12 cellular contexts compared by ENCODE assay signal in genomic region chr17:49508061-49508865, GRCh38. TPM values are rescaled to one million over a fixed set of nuclear protein-coding genes. Genes with fewer than 3 reads are reported as not detected.
DNase-seq lines count a peak whose midpoint lies in the region; ATAC-seq and TF ChIP-seq lines count a peak whose summit lies in the region.
"Had no signal": no experiment of that assay in that cellular context is flagged by ENCODE, and none has a peak within 500 bp of the region (broad histone marks: within the 10 kb centered on the region; RNA-seq: fewer than 3 reads in every experiment).

No MANE protein-coding gene starts in this region.

- TF ChIP-seq POLR2A in breast epithelium (IDR thresholded peaks at IDR 0.05): no peak
- TF ChIP-seq POLR2A in erythroblast (IDR thresholded peaks at IDR 0.05; ENCODE audit: low read length): no peak

- H3K4me3 ChIP-seq in breast epithelium: peak overlapping the region in 1 of 3 donors; percentile 48
- H3K4me3 ChIP-seq in CD8-positive, alpha-beta T cell (ENCODE audit: low read depth, low read length): no peak overlapping the region
- H3K4me3 ChIP-seq: stomach had no signal

- H3K4me3 Mint-ChIP-seq in mesothelial cell of epicardium (no peak overlapping the region), immature natural killer cell (no peak overlapping the region)
- no peak overlapping the region for H3K4me3 Mint-ChIP-seq in CD8-positive, alpha-beta T cell

- no peak for ATAC-seq in CD8-positive, alpha-beta T cell
- no peak for ATAC-seq in HG02840 (IDR thresholded peaks at IDR 0.05; ENCODE audit: low FRiP score, unreplicated experiment)

- intact Hi-C loops in breast epithelium (cut with DNase I; ENCODE audit: low total_unique reads): no loop called here
- intact Hi-C loops in CD8-positive, alpha-beta T cell (cut with DNase I, micrococcal nuclease): no loop called here

- POLR2A ChIA-PET in CD8-positive, alpha-beta T cell (lab: Charles Lee): interaction anchor here (0.6 kb wide), 1 partner anchor 103 kb away, joined by 3 read pairs; no protein-coding TSS in a partner anchor

- peaks cover 0 to 4% of the 10 kb centered on the region in 2 donors for H3K27me3 ChIP-seq in breast epithelium
- peaks cover 9% of the 10 kb centered on the region for H3K27me3 ChIP-seq in CD8-positive, alpha-beta T cell (ENCODE audit: insufficient read depth, low read length)

- H3K9me3 Mint-ChIP-seq in mesothelial cell of epicardium (no peaks in the 10 kb centered on the region), immature natural killer cell (no peaks in the 10 kb centered on the region)
- H3K9me3 Mint-ChIP-seq in CD8-positive, alpha-beta T cell: no peaks in the 10 kb centered on the region

- peaks cover 9 to 16% of the 10 kb centered on the region in 2 donors for H3K4me1 ChIP-seq in breast epithelium
- no peaks in the 10 kb centered on the region for H3K4me1 ChIP-seq in CD8-positive, alpha-beta T cell (ENCODE audit: insufficient read depth, low read length)

- DNase-seq in ELF-1 (ENCODE audit: low read depth, low spot score) (peak; percentile 98), NCI-H1694 (lab: John Stamatoyannopoulos, UW) (peak; percentile 76), breast epithelium (ENCODE audit: low spot score in 2 of 2) (peak; percentile 88 to 97), mesothelial cell of epicardium (ENCODE audit: low spot score in 2 of 2, unreplicated experiment in 2 of 2) (peak in 1 of 2 experiments; percentile 68), immature natural killer cell (no peak), erythroblast (lab: John Stamatoyannopoulos, UW) (no peak)
- DNase-seq in CD8-positive, alpha-beta T cell: no peak
- DNase-seq: GF-D8; stimulated activated CD4-positive, alpha-beta T cell treated with anti-CD3 and anti-CD28 coated beads, Interleukin-12 subunit alpha, Interleukin-12 subunit beta, amount 100 ng/mL, for 4 hours; stomach had no signal

- CTCF ChIA-PET in CD8-positive, alpha-beta T cell (lab: Charles Lee): interaction anchor here (1.0 to 1.9 kb wide), 5 partner anchors 11 to 100 kb away, joined by 3 to 11 read pairs (median 4); partner anchors contain the start of gene NGFR

- H3K27ac Mint-ChIP-seq in mesothelial cell of epicardium: peak overlapping the region; percentile 72
- no peak overlapping the region for H3K27ac Mint-ChIP-seq in CD8-positive, alpha-beta T cell
- no peak overlapping the region for H3K27ac Mint-ChIP-seq in immature natural killer cell

- H3K4me1 Mint-ChIP-seq in mesothelial cell of epicardium (peaks cover 43% of the 10 kb centered on the region), immature natural killer cell (no peaks in the 10 kb centered on the region)
- H3K4me1 Mint-ChIP-seq in CD8-positive, alpha-beta T cell (ENCODE audit: low read depth): no peaks in the 10 kb centered on the region

- H3K27me3 Mint-ChIP-seq in mesothelial cell of epicardium (ENCODE audit: low read depth) (peaks cover 3% of the 10 kb centered on the region), immature natural killer cell (ENCODE audit: low read depth in 3 of 3) (peaks cover 2 to 6% (median 5%) of the 10 kb centered on the region in 3 donors)
- peaks cover 39% of the 10 kb centered on the region for H3K27me3 Mint-ChIP-seq in CD8-positive, alpha-beta T cell (ENCODE audit: low read depth)

- peak overlapping the region; percentile 80 to 92 for H3K27ac ChIP-seq in breast epithelium
- no peak overlapping the region for H3K27ac ChIP-seq in CD8-positive, alpha-beta T cell (ENCODE audit: low read depth, low read length)
- H3K27ac ChIP-seq: stomach had no signal

- no peaks in the 10 kb centered on the region for H3K36me3 ChIP-seq in breast epithelium
- H3K36me3 ChIP-seq in CD8-positive, alpha-beta T cell (ENCODE audit: insufficient read depth, low read length): no peaks in the 10 kb centered on the region
- H3K36me3 ChIP-seq: stomach had no signal

- H3K36me3 Mint-ChIP-seq in mesothelial cell of epicardium: no peaks in the 10 kb centered on the region
- no peaks in the 10 kb centered on the region for H3K36me3 Mint-ChIP-seq in CD8-positive, alpha-beta T cell
- peaks cover 0 to 7% (median 3%) of the 10 kb centered on the region in 3 donors for H3K36me3 Mint-ChIP-seq in immature natural killer cell

- H3K9me3 ChIP-seq in breast epithelium: no peaks in the 10 kb centered on the region
- no peaks in the 10 kb centered on the region for H3K9me3 ChIP-seq in CD8-positive, alpha-beta T cell (ENCODE audit: low read length)
- H3K9me3 ChIP-seq: stomach had no signal

- TF ChIP-seq CTCF in breast epithelium (IDR thresholded peaks at IDR 0.05) (no peak), mesothelial cell of epicardium (IDR thresholded peaks at IDR 0.05; ENCODE audit: unreplicated experiment) (no peak)
- no peak for TF ChIP-seq CTCF in CD8-positive, alpha-beta T cell (IDR thresholded peaks at IDR 0.05)

RNA-seq across cellular contexts. Expression of gene NGFR, which starts 13.2 kb away (rescaled TPM):
- total RNA-seq in breast epithelium (10 to 100 TPM in 2 of 3 donors, 1 to 10 TPM in 1; 3.4 to 27.8 (median 17.7) TPM), mesothelial cell of epicardium (14.7 to 16.1 TPM (median 14.9 TPM) in 3 replicates)
- total RNA-seq in CD8-positive, alpha-beta T cell: under 1 TPM; 0.25 to 0.73 TPM
- under 1 TPM in 1 of 3 donors, not detected in 2; 0.45 TPM for polyA plus RNA-seq in immature natural killer cell
- total RNA-seq: activated CD8-positive, alpha-beta memory T cell treated with anti-CD3 and anti-CD28 coated beads for 36 hours had no signal

Comparison
In these comparisons a context has a peak if more than half of its experiments do, and no peak if none do; other contexts are left out.
1. DNase-seq: peak in ELF-1 (single experiment), NCI-H1694 (single experiment) and breast epithelium (2 of 2); none in CD8-positive, alpha-beta T cell (0 of 7), immature natural killer cell (0 of 3) and erythroblast (0 of 2).